9 cellular contexts compared by ENCODE assay signal in the genomic region with DNA sequence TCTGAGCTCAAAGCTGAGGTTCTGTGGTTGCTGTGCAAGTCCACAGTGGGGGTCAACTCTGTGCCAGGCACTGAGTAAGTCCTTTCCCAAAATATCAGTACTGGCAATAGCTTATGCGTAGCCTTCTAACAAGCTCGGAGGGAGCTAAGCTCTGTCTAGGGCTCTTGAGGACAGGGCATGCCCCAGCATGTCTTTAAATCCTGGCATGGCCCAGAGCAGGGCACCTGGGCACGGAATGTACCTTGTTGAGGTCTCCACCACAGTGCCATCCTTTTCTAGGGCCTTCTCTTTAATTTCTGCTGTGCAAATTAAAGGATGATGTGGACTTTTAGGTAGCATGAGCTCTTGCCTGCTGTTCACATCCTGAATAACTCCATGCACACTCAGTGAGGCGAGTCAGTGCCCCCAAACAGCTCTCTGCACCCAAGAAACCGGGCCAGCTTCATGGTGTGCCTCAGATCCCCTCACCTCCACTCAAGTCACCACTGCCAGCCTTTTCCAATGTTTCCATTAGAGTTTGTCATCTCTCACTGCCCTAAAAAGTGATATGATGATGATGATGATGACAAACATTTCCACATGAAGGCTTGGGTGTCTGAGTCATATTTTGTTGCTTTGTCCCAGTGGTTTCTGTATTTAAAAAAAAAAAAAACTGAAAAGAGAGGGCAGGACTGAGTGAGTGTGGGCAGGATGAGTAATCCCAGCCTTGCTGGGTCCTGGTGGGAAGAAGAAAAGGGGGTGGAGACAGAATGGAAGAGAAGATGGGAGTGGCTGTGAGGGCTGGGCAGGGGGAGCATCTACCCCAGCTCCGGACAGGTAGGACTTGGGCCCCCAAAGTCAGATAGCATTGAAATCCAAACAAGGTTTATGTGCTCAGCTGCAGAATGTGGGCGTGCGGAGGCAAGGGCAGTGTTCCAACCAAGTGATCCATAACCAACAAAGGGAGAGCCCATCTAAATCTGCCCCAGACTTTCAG.
A peak's percentile ranks its signal among the peaks of the same experiment; 100 is the strongest.
DNase-seq lines count a peak whose midpoint lies in the region; ATAC-seq and TF ChIP-seq lines count a peak whose summit lies in the region.
"Had no signal": no experiment of that assay in that cellular context is flagged by ENCODE, and none has a peak within 500 bp of the region (broad histone marks: within the 10 kb centered on the region; RNA-seq: fewer than 3 reads in every experiment).

No MANE protein-coding gene starts in this region.

- no peaks in the 10 kb centered on the region for H3K27me3 ChIP-seq in thoracic aorta (replicated peaks; ENCODE audit: insufficient read depth)

- no peaks in the 10 kb centered on the region for H3K4me1 Mint-ChIP-seq in natural killer cell

- peaks cover 15 to 49% of the 10 kb centered on the region in 2 donors for H3K4me1 ChIP-seq in thoracic aorta (ENCODE audit: control insufficient read depth in 1 of 2, low read depth in 2 of 2)

- no peak for TF ChIP-seq CTCF in HFF-Myc (IDR thresholded peaks at IDR 0.05; ENCODE audit: low read depth, low read length, missing control alignments)
- no peak for TF ChIP-seq CTCF in foreskin fibroblast (IDR thresholded peaks at IDR 0.05; ENCODE audit: low read depth, low read length)
- no peak for TF ChIP-seq CTCF in thoracic aorta (IDR thresholded peaks at IDR 0.05)
- TF ChIP-seq CTCF in natural killer cell (IDR thresholded peaks at IDR 0.05), result no peak

- no peaks in the 10 kb centered on the region for H3K9me3 Mint-ChIP-seq in natural killer cell

- no peak overlapping the region for H3K27ac Mint-ChIP-seq in natural killer cell

- ATAC-seq in thoracic aorta (ENCODE audit: insufficient number of reproducible peaks, low FRiP score, low read depth) (peak; percentile 77), natural killer cell (no peak), HG03432 (IDR thresholded peaks at IDR 0.05; ENCODE audit: unreplicated experiment) (no peak)

- no peaks in the 10 kb centered on the region for H3K9me3 ChIP-seq in thoracic aorta

- peak; percentile 42 for DNase-seq in HFF-Myc (ENCODE audit: extremely low read depth, low read depth)
- DNase-seq in SHP77 treated with DMSO at 0.1 percent for 48 hours (lab: John Stamatoyannopoulos, UW), result peak; percentile 93
- DNase-seq in foreskin fibroblast, result peak; percentile 58 to 74
- no peak for DNase-seq in thoracic aorta (ENCODE audit: low spot score)
- DNase-seq in natural killer cell, result no peak
- no peak for DNase-seq in NCI-H82 (lab: John Stamatoyannopoulos, UW)
- DNase-seq: OCI-M1 had no signal

- no peaks in the 10 kb centered on the region for H3K36me3 ChIP-seq in thoracic aorta

- no peaks in the 10 kb centered on the region for H3K36me3 Mint-ChIP-seq in natural killer cell

- H3K4me3 Mint-ChIP-seq in natural killer cell, result no peak overlapping the region

- H3K4me3 ChIP-seq in HFF-Myc (replicated peaks; ENCODE audit: low read depth, low read length), result no peak overlapping the region
- no peak overlapping the region for H3K4me3 ChIP-seq in foreskin fibroblast (ENCODE audit: low read depth in 1 of 2, low read length in 2 of 2)
- no peak overlapping the region for H3K4me3 ChIP-seq in thoracic aorta
- H3K4me3 ChIP-seq: skin epidermis had no signal

- intact Hi-C loops in natural killer cell (cut with micrococcal nuclease), result no loop called here

- H3K27ac ChIP-seq in thoracic aorta, result peak overlapping the region; percentile 43 to 72

- H3K27me3 Mint-ChIP-seq in natural killer cell (ENCODE audit: low read depth in 2 of 2), result peaks cover 9 to 18% of the 10 kb centered on the region in 2 donors

Comparison
In these comparisons a context has a peak if more than half of its experiments do, and no peak if none do; other contexts are left out.
1. DNase-seq: peak in HFF-Myc (single experiment), SHP77 treated with DMSO at 0.1 percent for 48 hours (single experiment) and foreskin fibroblast (2 of 2); none in thoracic aorta (single experiment), natural killer cell (single experiment) and NCI-H82 (single experiment).